Comparison of ENCODE assay signal across 19 cellular contexts in the genomic region with DNA sequence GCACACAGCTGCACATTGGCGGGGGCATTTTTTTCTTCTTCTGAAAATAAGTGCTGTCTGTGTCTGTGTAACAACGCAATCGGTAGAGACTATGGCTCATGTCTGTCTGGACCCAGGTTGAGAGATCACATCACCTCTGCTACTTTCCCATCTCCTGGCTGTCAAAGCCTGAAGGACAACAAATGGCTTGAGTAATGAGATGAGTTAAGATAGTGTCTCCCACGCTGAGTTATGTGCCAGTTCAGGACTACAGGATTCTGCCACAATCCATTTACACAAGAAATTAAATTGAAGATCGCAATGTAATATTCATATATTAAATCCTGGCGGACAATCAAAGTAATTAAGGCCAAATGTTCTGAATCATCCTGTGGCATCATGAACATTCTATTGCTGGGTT. TPM values are rescaled to one million over a fixed set of nuclear protein-coding genes. Genes with fewer than 3 reads are reported as not detected.
DNase-seq lines count a peak whose midpoint lies in the region; ATAC-seq and TF ChIP-seq lines count a peak whose summit lies in the region.
"Had no signal": no experiment of that assay in that cellular context is flagged by ENCODE, and none has a peak within 500 bp of the region (broad histone marks: within the 10 kb centered on the region; RNA-seq: fewer than 3 reads in every experiment).

No MANE protein-coding gene starts in this region.

- DNase-seq in SK-N-DZ (ENCODE audit: low spot score), result peak; percentile 94
- no peak for DNase-seq in NCI-H1092 (lab: John Stamatoyannopoulos, UW)
- DNase-seq: 8988T; ACHN; CD4-positive, alpha-beta T cell; CD8-positive, alpha-beta T cell; DMS 273 treated with DMSO at 0.1 percent for 48 hours; DMS153; DMS53; DMS79; DND-41; EL; GDM1 had no signal

- ATAC-seq in SK-N-SH treated with all-trans-retinoic acid at 6 μM for 48 hours (peak; percentile 43), GM21737 (IDR thresholded peaks at IDR 0.05; ENCODE audit: unreplicated experiment) (no peak), GM21423 (IDR thresholded peaks at IDR 0.05; ENCODE audit: unreplicated experiment) (no peak)
- ATAC-seq: CD8-positive, alpha-beta T cell; GM12878 had no signal

TF ChIP-seq in SK-N-SH treated with all-trans-retinoic acid at 6 μM for 48 hours, 23 proteins besides CTCF, POLR2A, EP300 and RAD21:
- TF ChIP-seq, protein P1, sequence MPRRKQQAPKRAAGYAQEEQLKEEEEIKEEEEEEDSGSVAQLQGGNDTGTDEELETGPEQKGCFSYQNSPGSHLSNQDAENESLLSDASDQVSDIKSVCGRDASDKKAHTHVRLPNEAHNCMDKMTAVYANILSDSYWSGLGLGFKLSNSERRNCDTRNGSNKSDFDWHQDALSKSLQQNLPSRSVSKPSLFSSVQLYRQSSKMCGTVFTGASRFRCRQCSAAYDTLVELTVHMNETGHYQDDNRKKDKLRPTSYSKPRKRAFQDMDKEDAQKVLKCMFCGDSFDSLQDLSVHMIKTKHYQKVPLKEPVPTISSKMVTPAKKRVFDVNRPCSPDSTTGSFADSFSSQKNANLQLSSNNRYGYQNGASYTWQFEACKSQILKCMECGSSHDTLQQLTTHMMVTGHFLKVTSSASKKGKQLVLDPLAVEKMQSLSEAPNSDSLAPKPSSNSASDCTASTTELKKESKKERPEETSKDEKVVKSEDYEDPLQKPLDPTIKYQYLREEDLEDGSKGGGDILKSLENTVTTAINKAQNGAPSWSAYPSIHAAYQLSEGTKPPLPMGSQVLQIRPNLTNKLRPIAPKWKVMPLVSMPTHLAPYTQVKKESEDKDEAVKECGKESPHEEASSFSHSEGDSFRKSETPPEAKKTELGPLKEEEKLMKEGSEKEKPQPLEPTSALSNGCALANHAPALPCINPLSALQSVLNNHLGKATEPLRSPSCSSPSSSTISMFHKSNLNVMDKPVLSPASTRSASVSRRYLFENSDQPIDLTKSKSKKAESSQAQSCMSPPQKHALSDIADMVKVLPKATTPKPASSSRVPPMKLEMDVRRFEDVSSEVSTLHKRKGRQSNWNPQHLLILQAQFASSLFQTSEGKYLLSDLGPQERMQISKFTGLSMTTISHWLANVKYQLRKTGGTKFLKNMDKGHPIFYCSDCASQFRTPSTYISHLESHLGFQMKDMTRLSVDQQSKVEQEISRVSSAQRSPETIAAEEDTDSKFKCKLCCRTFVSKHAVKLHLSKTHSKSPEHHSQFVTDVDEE (CRISPR knock-in tag; IDR thresholded peaks at IDR 0.05), result peak; percentile 67; the same call in 1 of the 2 replicates
- TF ChIP-seq ISL1 (CRISPR knock-in tag; IDR thresholded peaks at IDR 0.05), result peak; percentile 95
- peak; percentile 55; the same call in 1 of the 2 replicates for TF ChIP-seq SNAI2 (CRISPR knock-in tag; IDR thresholded peaks at IDR 0.05)
- TF ChIP-seq ESRRG (CRISPR knock-in tag; IDR thresholded peaks at IDR 0.05), result 0 out of 2 replicates have a peak, but pooled peaks have one; percentile 30
- peak; percentile 57; the same call in 1 of the 2 replicates for TF ChIP-seq TCF4 (CRISPR knock-in tag; IDR thresholded peaks at IDR 0.05; ENCODE audit: borderline replicate concordance)
- TF ChIP-seq, protein P2, sequence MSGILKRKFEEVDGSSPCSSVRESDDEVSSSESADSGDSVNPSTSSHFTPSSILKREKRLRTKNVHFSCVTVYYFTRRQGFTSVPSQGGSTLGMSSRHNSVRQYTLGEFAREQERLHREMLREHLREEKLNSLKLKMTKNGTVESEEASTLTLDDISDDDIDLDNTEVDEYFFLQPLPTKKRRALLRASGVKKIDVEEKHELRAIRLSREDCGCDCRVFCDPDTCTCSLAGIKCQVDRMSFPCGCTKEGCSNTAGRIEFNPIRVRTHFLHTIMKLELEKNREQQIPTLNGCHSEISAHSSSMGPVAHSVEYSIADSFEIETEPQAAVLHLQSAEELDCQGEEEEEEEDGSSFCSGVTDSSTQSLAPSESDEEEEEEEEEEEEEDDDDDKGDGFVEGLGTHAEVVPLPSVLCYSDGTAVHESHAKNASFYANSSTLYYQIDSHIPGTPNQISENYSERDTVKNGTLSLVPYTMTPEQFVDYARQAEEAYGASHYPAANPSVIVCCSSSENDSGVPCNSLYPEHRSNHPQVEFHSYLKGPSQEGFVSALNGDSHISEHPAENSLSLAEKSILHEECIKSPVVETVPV (CRISPR knock-in tag; IDR thresholded peaks at IDR 0.05), result no peak
- TF ChIP-seq, protein P3, sequence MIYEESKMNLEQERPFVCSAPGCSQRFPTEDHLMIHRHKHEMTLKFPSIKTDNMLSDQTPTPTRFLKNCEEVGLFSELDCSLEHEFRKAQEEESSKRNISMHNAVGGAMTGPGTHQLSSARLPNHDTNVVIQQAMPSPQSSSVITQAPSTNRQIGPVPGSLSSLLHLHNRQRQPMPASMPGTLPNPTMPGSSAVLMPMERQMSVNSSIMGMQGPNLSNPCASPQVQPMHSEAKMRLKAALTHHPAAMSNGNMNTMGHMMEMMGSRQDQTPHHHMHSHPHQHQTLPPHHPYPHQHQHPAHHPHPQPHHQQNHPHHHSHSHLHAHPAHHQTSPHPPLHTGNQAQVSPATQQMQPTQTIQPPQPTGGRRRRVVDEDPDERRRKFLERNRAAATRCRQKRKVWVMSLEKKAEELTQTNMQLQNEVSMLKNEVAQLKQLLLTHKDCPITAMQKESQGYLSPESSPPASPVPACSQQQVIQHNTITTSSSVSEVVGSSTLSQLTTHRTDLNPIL (CRISPR knock-in tag; IDR thresholded peaks at IDR 0.05; ENCODE audit: low read depth), result peak; percentile 39; the same call in 1 of the 2 replicates
- TF ChIP-seq ARNTL (CRISPR knock-in tag; IDR thresholded peaks at IDR 0.05; ENCODE audit: borderline replicate concordance, low read depth), result no peak

RNA-seq across cellular contexts. Expression of a gene that starts 16.5 kb away (rescaled TPM):
- 14.0 and 20.0 TPM in 2 replicates for polyA plus RNA-seq in SK-N-DZ (2014; cell fraction: cytosol; rRNA removed)
- 14.5 and 21.1 TPM in 2 replicates for polyA plus RNA-seq in SK-N-DZ (2014; cell fraction: nucleus; rRNA removed)
- polyA plus RNA-seq: AG04450, BJ, GM12878 had no signal
